8 cellular contexts compared by ENCODE assay signal in genomic region chr12:26870491-26871419, GRCh38. TPM values are rescaled to one million over a fixed set of nuclear protein-coding genes. Genes with fewer than 3 reads are reported as not detected.
DNase-seq lines count a peak whose midpoint lies in the region; ATAC-seq and TF ChIP-seq lines count a peak whose summit lies in the region.

No MANE protein-coding gene starts in this region.

- no peaks in the 10 kb centered on the region for H3K9me3 Mint-ChIP-seq in T-cell

- no TSS peak for BruUV-seq in A673 (replicated peaks; lab: Mats Ljungman, UMichigan)
- BruUV-seq in PC-9 (replicated peaks; lab: Mats Ljungman, UMichigan) = no TSS peak

- peaks cover 10 to 24% (median 15%) of the 10 kb centered on the region in 3 donors for H3K4me1 Mint-ChIP-seq in T-cell

- no peaks in the 10 kb centered on the region for H3K36me3 Mint-ChIP-seq in T-cell

- H2AFZ ChIP-seq in PC-9 = peak overlapping the region; percentile 48

- H3K27ac Mint-ChIP-seq in T-cell = no peak overlapping the region

- TF ChIP-seq CTCF in A673 (conservative IDR thresholded peaks at IDR 0.05; ENCODE audit: low read depth, low read length) (no peak), PC-9 (conservative IDR thresholded peaks at IDR 0.05) (no peak), heart right ventricle (IDR thresholded peaks at IDR 0.05) (no peak)

- DNase-seq in A673 (ENCODE audit: low spot score) (peak; percentile 32), PC-9 (peak; percentile 61 to 84), heart right ventricle (peak; percentile 14 to 49), T-cell (no peak)
- no peak for DNase-seq in central memory CD4-positive, alpha-beta T cell
- DNase-seq in stimulated activated CD4-positive, alpha-beta T cell treated with anti-CD3 and anti-CD28 coated beads, Interleukin-12 subunit alpha, Interleukin-12 subunit beta, amount 100 ng/mL, for 4 hours = no peak

- H3K27me3 ChIP-seq in A673 (replicated peaks; ENCODE audit: insufficient read depth, low read depth, low read length, poor library complexity) (no peaks in the 10 kb centered on the region), PC-9 (ENCODE audit: insufficient read depth, low read depth) (no peaks in the 10 kb centered on the region), heart right ventricle (no peaks in the 10 kb centered on the region)

- 16% methylated on average over 11 of the region's 11 CpGs for WGBS in heart right ventricle, 2 donors

- no peaks in the 10 kb centered on the region for H3K9me3 ChIP-seq in A673 (ENCODE audit: low read depth, low read length, poor library complexity, severe bottlenecking)
- no peaks in the 10 kb centered on the region for H3K9me3 ChIP-seq in PC-9 (ENCODE audit: insufficient read depth, low read depth)
- H3K9me3 ChIP-seq in heart right ventricle = no peaks in the 10 kb centered on the region

- peaks cover 7% of the 10 kb centered on the region for H3K4me1 ChIP-seq in A673 (ENCODE audit: insufficient read depth, low read length, poor library complexity, severe bottlenecking)
- H3K4me1 ChIP-seq in PC-9 (replicated peaks; ENCODE audit: insufficient read depth) = peaks cover 14% of the 10 kb centered on the region
- peaks cover 0 to 49% (median 26%) of the 10 kb centered on the region in 9 donors for H3K4me1 ChIP-seq in heart right ventricle

- no peaks in the 10 kb centered on the region for H3K79me2 ChIP-seq in PC-9 (ENCODE audit: low read depth)

- H3K9me2 ChIP-seq in PC-9 (ENCODE audit: insufficient read depth) = no peaks in the 10 kb centered on the region

- H3K4me3 Mint-ChIP-seq in T-cell = no peak overlapping the region

- H4K20me1 ChIP-seq in PC-9 (ENCODE audit: insufficient read depth) = no peaks in the 10 kb centered on the region

- ATAC-seq in HG03095 (IDR thresholded peaks at IDR 0.05; ENCODE audit: unreplicated experiment) (peak; percentile 33), heart right ventricle (peak in 7 of 8 donors; percentile 36 to 74 (median 61)), HG02970 (IDR thresholded peaks at IDR 0.05; ENCODE audit: low FRiP score, unreplicated experiment) (no peak), T-cell (replicated peaks in 1 of 4) (no peak)

- H3K27ac ChIP-seq in A673 (ENCODE audit: low read depth, low read length, poor library complexity, severe bottlenecking) (no peak overlapping the region), PC-9 (peak overlapping the region; percentile 43), heart right ventricle (peak overlapping the region in 8 of 10 donors; percentile 1 to 51 (median 30))

- H3K27me3 Mint-ChIP-seq in T-cell = peaks cover 0 to 3% of the 10 kb centered on the region in 2 donors

- intact Hi-C loops in A673 (cut with micrococcal nuclease; ENCODE audit: unreplicated experiment) (no loop called here), PC-9 (cut with micrococcal nuclease; ENCODE audit: unreplicated experiment) (no loop called here), heart right ventricle (cut with DNase I) (no loop called here)

- H3K4me3 ChIP-seq in A673 (ENCODE audit: low read depth, low read length, poor library complexity, severe bottlenecking) (no peak overlapping the region), PC-9 (peak overlapping the region; percentile 43; the same call in 1 of the 2 replicates), heart right ventricle (no peak overlapping the region)

- peaks cover 14% of the 10 kb centered on the region; the same call in 1 of the 2 replicates for H3F3A ChIP-seq in PC-9 (ENCODE audit: insufficient read depth, low read depth)

- POLR2A ChIA-PET in A673 (lab: Charles Lee; ENCODE audit: low non-redundant PET) = no interaction called here
- POLR2A ChIA-PET in PC-9 (lab: Charles Lee; ENCODE audit: unreplicated experiment) = interaction anchor here (0.6 kb wide), 1 partner anchor 454 kb away, joined by 5 read pairs; no protein-coding TSS in a partner anchor
- POLR2A ChIA-PET in T-cell (lab: Charles Lee) = interaction anchor here in 1 of 2 donors (0.6 kb wide), 1 partner anchor 49 kb away, joined by 3 read pairs; no protein-coding TSS in a partner anchor

- H3K4me2 ChIP-seq in PC-9 = peak overlapping the region; percentile 71

- H3K36me3 ChIP-seq in A673 (ENCODE audit: insufficient read depth, low read length, poor library complexity, severe bottlenecking) (no peaks in the 10 kb centered on the region), PC-9 (ENCODE audit: low read depth) (no peaks in the 10 kb centered on the region), heart right ventricle (no peaks in the 10 kb centered on the region)

- CTCF ChIA-PET in A673 (lab: Charles Lee) (no interaction called here), PC-9 (lab: Charles Lee) (interaction anchor here (0.7 kb wide), 1 partner anchor 412 kb away, joined by 6 read pairs; no protein-coding TSS in a partner anchor), T-cell (lab: Charles Lee) (interaction anchor here (0.6 to 0.9 kb wide), 3 partner anchors 9 to 35 kb away, joined by 4 to 6 read pairs (median 4); no protein-coding TSS in a partner anchor)

RNA-seq across cellular contexts. Expression of gene ITPR2, which starts 37.8 kb away (rescaled TPM):
- 22.6 and 27.3 TPM in 2 replicates for total RNA-seq in A673 (2021)
- total RNA-seq in PC-9 (2021) = 16.2 and 26.0 TPM in 2 replicates
- 10 to 100 TPM in 9 of 10 donors, 1 to 10 TPM in 1; 9.1 to 18.9 (median 14.8) TPM for total RNA-seq in heart right ventricle
- 1 to 10 TPM; 2.0 to 4.9 TPM for polyA plus RNA-seq in heart right ventricle
- total RNA-seq in T-cell = 10 to 100 TPM; 38.8 to 52.5 (median 44.5) TPM

Comparison
In these comparisons a context has a peak if more than half of its experiments do, and no peak if none do; other contexts are left out.
1. DNase-seq: peak in A673 (single experiment), PC-9 (2 of 2) and heart right ventricle (2 of 2); none in central memory CD4-positive, alpha-beta T cell (single experiment), stimulated activated CD4-positive, alpha-beta T cell treated with anti-CD3 and anti-CD28 coated beads, Interleukin-12 subunit alpha, Interleukin-12 subunit beta, amount 100 ng/mL, for 4 hours (single experiment) and T-cell (0 of 34).
2. ATAC-seq: peak in HG03095 (single experiment) and heart right ventricle (7 of 8); none in HG02970 (single experiment) and T-cell (0 of 4).